Comparison of ENCODE assay signal across 1 cellular context in genomic region chr9:98569070-98569469, GRCh38.
TF ChIP-seq lines count a peak whose summit lies in the region.

No MANE protein-coding gene starts in this region.

TF ChIP-seq in H1, 55 proteins besides CTCF, POLR2A, EP300 and RAD21:
- TF ChIP-seq ZNF274 (IDR thresholded peaks at IDR 0.05; ENCODE audit: borderline replicate concordance, extremely low read depth, low read length) (no peak), KDM5A (IDR thresholded peaks at IDR 0.05; ENCODE audit: low read length) (no peak), SIRT6 (IDR thresholded peaks at IDR 0.05; ENCODE audit: low read length) (no peak), TEAD4 (IDR thresholded peaks at IDR 0.05; ENCODE audit: low read depth, low read length) (no peak), SP2 (IDR thresholded peaks at IDR 0.05; ENCODE audit: low read length) (no peak), POLR2AphosphoS5 (IDR thresholded peaks at IDR 0.05; ENCODE audit: low read depth, low read length) (no peak), BRCA1 (IDR thresholded peaks at IDR 0.05; ENCODE audit: low read depth, low read length) (no peak), TBP (IDR thresholded peaks at IDR 0.05; ENCODE audit: low read depth, low read length) (no peak), SP4 (IDR thresholded peaks at IDR 0.05; ENCODE audit: low read length) (no peak), SAP30 (IDR thresholded peaks at IDR 0.05; ENCODE audit: insufficient read depth, insufficient replicate concordance, low read length) (no peak), RFX5 (IDR thresholded peaks at IDR 0.05; ENCODE audit: borderline replicate concordance, low read depth, low read length) (no peak), HDAC2 (IDR thresholded peaks at IDR 0.05; ENCODE audit: borderline replicate concordance in 1 of 2, low read depth in 2 of 2, low read length in 2 of 2) (no peak), GTF2F1 (IDR thresholded peaks at IDR 0.05; ENCODE audit: borderline replicate concordance, low read depth, low read length) (no peak), CBX8 (IDR thresholded peaks at IDR 0.05; ENCODE audit: borderline replicate concordance, low read depth, low read length) (no peak), KDM1A (IDR thresholded peaks at IDR 0.05; ENCODE audit: borderline replicate concordance, low read length) (no peak), HDAC6 (IDR thresholded peaks at IDR 0.05; ENCODE audit: low read depth, low read length) (no peak), PHF8 (conservative IDR thresholded peaks at IDR 0.05; ENCODE audit: low read depth, low read length) (no peak), ASH2L (IDR thresholded peaks at IDR 0.05; ENCODE audit: low read length) (no peak), CEBPB (IDR thresholded peaks at IDR 0.05; ENCODE audit: low read depth, low read length) (no peak)
